In the genomic region with DNA sequence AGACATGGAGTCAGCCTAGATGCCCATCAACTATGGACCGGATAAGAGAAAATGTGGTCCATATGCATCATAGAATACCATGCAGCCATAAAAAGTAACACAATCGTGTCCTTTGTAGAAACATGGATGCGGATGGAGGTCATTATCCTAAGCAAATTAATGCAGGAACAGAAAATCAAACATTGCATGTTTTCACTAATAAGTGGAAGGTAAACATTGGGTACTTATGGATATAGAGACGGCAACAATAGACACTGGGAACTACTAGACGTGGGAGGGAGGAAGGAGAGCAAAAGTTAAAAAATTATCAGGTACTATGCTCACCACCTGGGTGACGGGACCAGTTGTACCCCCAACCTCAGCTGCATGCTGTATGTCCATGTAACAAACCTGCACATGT, we compare ENCODE assay signal across 1 cellular context.
TF ChIP-seq lines count a peak whose summit lies in the region.

No MANE protein-coding gene starts in this region.

TF ChIP-seq in HepG2, 621 proteins besides CTCF, POLR2A, EP300 and RAD21 (continued from another document and continues in another):
- TF ChIP-seq ZFP90 (CRISPR knock-in tag; IDR thresholded peaks at IDR 0.05; ENCODE audit: borderline replicate concordance) (no peak), ZNF317 (CRISPR knock-in tag; IDR thresholded peaks at IDR 0.05) (no peak), ZNF20 (CRISPR knock-in tag; IDR thresholded peaks at IDR 0.05) (no peak), MIXL1 (CRISPR knock-in tag; IDR thresholded peaks at IDR 0.05) (peak; percentile 79), CBX2 (IDR thresholded peaks at IDR 0.05; ENCODE audit: low read depth, low read length) (no peak), CBX2 (CRISPR knock-in tag; IDR thresholded peaks at IDR 0.05; ENCODE audit: low read depth) (no peak), ATF6 (CRISPR knock-in tag; conservative IDR thresholded peaks at IDR 0.05) (no peak), ZNF615 (CRISPR knock-in tag; IDR thresholded peaks at IDR 0.05; ENCODE audit: borderline replicate concordance) (no peak), IKZF1 (IDR thresholded peaks at IDR 0.05) (no peak), AGO2 (optimal IDR thresholded peaks at IDR 0.05; ENCODE audit: low read depth, low read length) (no peak), CENPX (CRISPR knock-in tag; IDR thresholded peaks at IDR 0.05) (no peak), ZBTB20 (CRISPR knock-in tag; IDR thresholded peaks at IDR 0.05; ENCODE audit: borderline replicate concordance, low read depth) (peak; percentile 53; the same call in 1 of the 2 replicates), ZNF878 (CRISPR knock-in tag; IDR thresholded peaks at IDR 0.05) (0 out of 2 replicates have a peak, but pooled peaks have one; percentile 31), PRPF4 (IDR thresholded peaks at IDR 0.05; ENCODE audit: low read depth, low read length, poor library complexity, severe bottlenecking) (no peak), TBP (CRISPR knock-in tag; IDR thresholded peaks at IDR 0.05) (no peak), TARDBP (CRISPR knock-in tag; IDR thresholded peaks at IDR 0.05) (no peak), ZNF160 (CRISPR knock-in tag; IDR thresholded peaks at IDR 0.05) (no peak), HOXA5 (CRISPR knock-in tag; IDR thresholded peaks at IDR 0.05) (no peak), KLF12 (CRISPR knock-in tag; IDR thresholded peaks at IDR 0.05; ENCODE audit: borderline replicate concordance) (no peak), ATAD3A (CRISPR knock-in tag; IDR thresholded peaks at IDR 0.05) (no peak), ZNF557 (CRISPR knock-in tag; IDR thresholded peaks at IDR 0.05) (no peak), ISL2 (CRISPR knock-in tag; IDR thresholded peaks at IDR 0.05) (peak; percentile 78), HHEX (CRISPR knock-in tag; IDR thresholded peaks at IDR 0.05) (no peak), ZNF609 (CRISPR knock-in tag; IDR thresholded peaks at IDR 0.05; ENCODE audit: borderline replicate concordance) (0 out of 2 replicates have a peak, but pooled peaks have one; percentile 48), FOXM1 (CRISPR knock-in tag; IDR thresholded peaks at IDR 0.05) (no peak), HMGXB4 (CRISPR knock-in tag; IDR thresholded peaks at IDR 0.05; ENCODE audit: borderline replicate concordance in 1 of 2, low read depth in 1 of 2) (no peak), NFE2L1 (CRISPR knock-in tag; IDR thresholded peaks at IDR 0.05; ENCODE audit: borderline replicate concordance) (no peak), ZNF256 (CRISPR knock-in tag; conservative IDR thresholded peaks at IDR 0.05) (no peak), POGZ (CRISPR knock-in tag; IDR thresholded peaks at IDR 0.05) (0 out of 2 replicates have a peak, but pooled peaks have one; percentile 26), NFYC (CRISPR knock-in tag; IDR thresholded peaks at IDR 0.05) (no peak), ZHX2 (IDR thresholded peaks at IDR 0.05; ENCODE audit: low read depth) (no peak), ZHX2 (CRISPR knock-in tag; IDR thresholded peaks at IDR 0.05; ENCODE audit: borderline replicate concordance) (no peak)
- TF ChIP-seq, protein P1, sequence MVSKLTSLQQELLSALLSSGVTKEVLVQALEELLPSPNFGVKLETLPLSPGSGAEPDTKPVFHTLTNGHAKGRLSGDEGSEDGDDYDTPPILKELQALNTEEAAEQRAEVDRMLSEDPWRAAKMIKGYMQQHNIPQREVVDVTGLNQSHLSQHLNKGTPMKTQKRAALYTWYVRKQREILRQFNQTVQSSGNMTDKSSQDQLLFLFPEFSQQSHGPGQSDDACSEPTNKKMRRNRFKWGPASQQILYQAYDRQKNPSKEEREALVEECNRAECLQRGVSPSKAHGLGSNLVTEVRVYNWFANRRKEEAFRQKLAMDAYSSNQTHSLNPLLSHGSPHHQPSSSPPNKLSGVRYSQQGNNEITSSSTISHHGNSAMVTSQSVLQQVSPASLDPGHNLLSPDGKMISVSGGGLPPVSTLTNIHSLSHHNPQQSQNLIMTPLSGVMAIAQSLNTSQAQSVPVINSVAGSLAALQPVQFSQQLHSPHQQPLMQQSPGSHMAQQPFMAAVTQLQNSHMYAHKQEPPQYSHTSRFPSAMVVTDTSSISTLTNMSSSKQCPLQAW (CRISPR knock-in tag; IDR thresholded peaks at IDR 0.05), result no peak
- TF ChIP-seq, protein P2, sequence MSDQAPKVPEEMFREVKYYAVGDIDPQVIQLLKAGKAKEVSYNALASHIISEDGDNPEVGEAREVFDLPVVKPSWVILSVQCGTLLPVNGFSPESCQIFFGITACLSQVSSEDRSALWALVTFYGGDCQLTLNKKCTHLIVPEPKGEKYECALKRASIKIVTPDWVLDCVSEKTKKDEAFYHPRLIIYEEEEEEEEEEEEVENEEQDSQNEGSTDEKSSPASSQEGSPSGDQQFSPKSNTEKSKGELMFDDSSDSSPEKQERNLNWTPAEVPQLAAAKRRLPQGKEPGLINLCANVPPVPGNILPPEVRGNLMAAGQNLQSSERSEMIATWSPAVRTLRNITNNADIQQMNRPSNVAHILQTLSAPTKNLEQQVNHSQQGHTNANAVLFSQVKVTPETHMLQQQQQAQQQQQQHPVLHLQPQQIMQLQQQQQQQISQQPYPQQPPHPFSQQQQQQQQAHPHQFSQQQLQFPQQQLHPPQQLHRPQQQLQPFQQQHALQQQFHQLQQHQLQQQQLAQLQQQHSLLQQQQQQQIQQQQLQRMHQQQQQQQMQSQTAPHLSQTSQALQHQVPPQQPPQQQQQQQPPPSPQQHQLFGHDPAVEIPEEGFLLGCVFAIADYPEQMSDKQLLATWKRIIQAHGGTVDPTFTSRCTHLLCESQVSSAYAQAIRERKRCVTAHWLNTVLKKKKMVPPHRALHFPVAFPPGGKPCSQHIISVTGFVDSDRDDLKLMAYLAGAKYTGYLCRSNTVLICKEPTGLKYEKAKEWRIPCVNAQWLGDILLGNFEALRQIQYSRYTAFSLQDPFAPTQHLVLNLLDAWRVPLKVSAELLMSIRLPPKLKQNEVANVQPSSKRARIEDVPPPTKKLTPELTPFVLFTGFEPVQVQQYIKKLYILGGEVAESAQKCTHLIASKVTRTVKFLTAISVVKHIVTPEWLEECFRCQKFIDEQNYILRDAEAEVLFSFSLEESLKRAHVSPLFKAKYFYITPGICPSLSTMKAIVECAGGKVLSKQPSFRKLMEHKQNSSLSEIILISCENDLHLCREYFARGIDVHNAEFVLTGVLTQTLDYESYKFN (CRISPR knock-in tag; conservative IDR thresholded peaks at IDR 0.05), result 0 out of 2 replicates have a peak, but pooled peaks have one; percentile 25
